ENCODE assay signal across 8 cellular contexts in genomic region chr20:1894951-1895673, GRCh38. TPM values are rescaled to one million over a fixed set of nuclear protein-coding genes. Genes with fewer than 3 reads are reported as not detected.
DNase-seq lines count a peak whose midpoint lies in the region; ATAC-seq, FAIRE-seq and TF ChIP-seq lines count a peak whose summit lies in the region.

Gene SIRPA (plus strand): TSS chr20:1895407. CDS start chr20:1895448, 41 bp downstream.

- H3K36me3 ChIP-seq in pancreas = no peaks in the 10 kb centered on the region

- CTCF ChIA-PET in activated CD8-positive, alpha-beta memory T cell treated with anti-CD3 and anti-CD28 coated beads, Interleukin-2, amount 10 ng/mL, durations not matched to agents 7 days and 5 days (lab: Charles Lee) = no interaction called here

- no peak for TF ChIP-seq CTCF in pancreas (IDR thresholded peaks at IDR 0.05)

- no peak for FAIRE-seq in pancreas (lab: Jason Lieb, UNC)

- H3K27ac Mint-ChIP-seq in activated T-cell treated with anti-CD3 and anti-CD28 coated beads, Interleukin-2, amount 50 U/mL, for 72 hours = no peak within 1 kb of the TSS
- H3K27ac Mint-ChIP-seq in activated CD8-positive, alpha-beta memory T cell treated with anti-CD3 and anti-CD28 coated beads, Interleukin-2, amount 10 ng/mL, durations not matched to agents 7 days and 5 days = no peak within 1 kb of the TSS

- peaks cover 66% of the 10 kb centered on the region for H3K27me3 Mint-ChIP-seq in activated T-cell treated with anti-CD3 and anti-CD28 coated beads, Interleukin-2, amount 50 U/mL, for 72 hours (ENCODE audit: low read depth)
- H3K27me3 Mint-ChIP-seq in activated CD8-positive, alpha-beta memory T cell treated with anti-CD3 and anti-CD28 coated beads, Interleukin-2, amount 10 ng/mL, durations not matched to agents 7 days and 5 days = peaks cover 78% of the 10 kb centered on the region

- no peaks in the 10 kb centered on the region for H3K36me3 Mint-ChIP-seq in activated T-cell treated with anti-CD3 and anti-CD28 coated beads, Interleukin-2, amount 50 U/mL, for 72 hours (ENCODE audit: insufficient read depth in 2 of 2)
- no peaks in the 10 kb centered on the region for H3K36me3 Mint-ChIP-seq in activated CD8-positive, alpha-beta memory T cell treated with anti-CD3 and anti-CD28 coated beads, Interleukin-2, amount 10 ng/mL, durations not matched to agents 7 days and 5 days

- no peaks in the 10 kb centered on the region for H3K9me3 ChIP-seq in pancreas

- WGBS in pancreas, 2 donors = 1% methylated on average over 32 to 72 of the region's 74 CpGs

- H3K9me3 Mint-ChIP-seq in activated T-cell treated with anti-CD3 and anti-CD28 coated beads, Interleukin-2, amount 50 U/mL, for 72 hours = no peaks in the 10 kb centered on the region
- no peaks in the 10 kb centered on the region for H3K9me3 Mint-ChIP-seq in activated CD8-positive, alpha-beta memory T cell treated with anti-CD3 and anti-CD28 coated beads, Interleukin-2, amount 10 ng/mL, durations not matched to agents 7 days and 5 days (ENCODE audit: low read depth)

- peak; percentile 9 to 24 for DNase-seq in activated T-cell treated with anti-CD3 and anti-CD28 coated beads, Interleukin-2, amount 50 U/mL, for 72 hours
- DNase-seq in activated T-cell treated with anti-CD3 and anti-CD28 coated beads for 4 hours (no peak), NCI-H2227 (lab: John Stamatoyannopoulos, UW; ENCODE audit: unreplicated experiment) (peak; percentile 67), astrocyte of the hippocampus (ENCODE audit: low read depth, low spot score) (peak; percentile 90), left ventricle myocardium superior (peak; percentile 76), pancreas (peak; percentile 52 to 82 (median 62)), NCI-H187 treated with DMSO at 0.1 percent for 48 hours (lab: John Stamatoyannopoulos, UW) (no peak)
- no peak for DNase-seq in activated CD8-positive, alpha-beta memory T cell treated with anti-CD3 and anti-CD28 coated beads, Interleukin-2, amount 10 ng/mL, durations not matched to agents 7 days and 5 days

- no peaks in the 10 kb centered on the region for H3K27me3 ChIP-seq in pancreas

- no peaks in the 10 kb centered on the region for H3K4me1 ChIP-seq in pancreas

- intact Hi-C loops in left ventricle myocardium superior (cut with micrococcal nuclease) = loop anchor here (10.0 kb wide), 1 partner anchor 90 kb away; no protein-coding TSS in a partner anchor
- intact Hi-C loops in pancreas (cut with DNase I) = no loop called here

- H3K4me1 Mint-ChIP-seq in activated T-cell treated with anti-CD3 and anti-CD28 coated beads, Interleukin-2, amount 50 U/mL, for 72 hours (ENCODE audit: low read depth) = peaks cover 5% of the 10 kb centered on the region
- no peaks in the 10 kb centered on the region for H3K4me1 Mint-ChIP-seq in activated CD8-positive, alpha-beta memory T cell treated with anti-CD3 and anti-CD28 coated beads, Interleukin-2, amount 10 ng/mL, durations not matched to agents 7 days and 5 days

- ATAC-seq in activated T-cell treated with anti-CD3 and anti-CD28 coated beads, Interleukin-2, amount 50 U/mL, for 72 hours (replicated peaks in 1 of 2) = peak; percentile 47 to 55
- ATAC-seq in left ventricle myocardium superior (peak; percentile 73), pancreas (peak; percentile 60 to 71 (median 68))
- no peak for ATAC-seq in activated CD8-positive, alpha-beta memory T cell treated with anti-CD3 and anti-CD28 coated beads, Interleukin-2, amount 10 ng/mL, durations not matched to agents 7 days and 5 days

- peak within 1 kb of the TSS; percentile 78 to 84 for H3K4me3 Mint-ChIP-seq in activated T-cell treated with anti-CD3 and anti-CD28 coated beads, Interleukin-2, amount 50 U/mL, for 72 hours
- no peak within 1 kb of the TSS for H3K4me3 Mint-ChIP-seq in activated CD8-positive, alpha-beta memory T cell treated with anti-CD3 and anti-CD28 coated beads, Interleukin-2, amount 10 ng/mL, durations not matched to agents 7 days and 5 days

- H3K27ac ChIP-seq in pancreas = peak within 1 kb of the TSS; percentile 61 to 89 (median 76)

- peak within 1 kb of the TSS; percentile 51 to 62 (median 54) for H3K4me3 ChIP-seq in pancreas

RNA-seq across cellular contexts. Expression of gene SIRPA, which starts in this region (rescaled TPM):
- total RNA-seq in activated T-cell treated with anti-CD3 and anti-CD28 coated beads, Interleukin-2, amount 50 U/mL, for 72 hours = under 1 TPM; 0.05 to 0.22 TPM
- total RNA-seq in left ventricle myocardium superior (18.1 TPM), pancreas (10 to 100 TPM in 2 of 6 donors, 1 to 10 TPM in 4; 7.2 to 25.8 (median 8.5) TPM)
- polyA plus RNA-seq in pancreas = 10 to 100 TPM in 1 of 2 donors, 1 to 10 TPM in 1; 8.6 to 13.1 TPM
- total RNA-seq in activated CD8-positive, alpha-beta memory T cell treated with anti-CD3 and anti-CD28 coated beads, Interleukin-2, amount 10 ng/mL, durations not matched to agents 7 days and 5 days = not detected

Comparison
In these comparisons a context has a peak if more than half of its experiments do, and no peak if none do; other contexts are left out.
1. RNA of gene SIRPA (total RNA-seq): 18.1 TPM in left ventricle myocardium superior (single experiment) and 7.2 to 25.8 TPM in pancreas; 0.05 to 0.22 TPM in activated T-cell treated with anti-CD3 and anti-CD28 coated beads, Interleukin-2, amount 50 U/mL, for 72 hours and not detected in activated CD8-positive, alpha-beta memory T cell treated with anti-CD3 and anti-CD28 coated beads, Interleukin-2, amount 10 ng/mL, durations not matched to agents 7 days and 5 days; every median in the first group is over 4 times any median in the second.
2. Peak in DNase-seq and ATAC-seq in activated T-cell treated with anti-CD3 and anti-CD28 coated beads, Interleukin-2, amount 50 U/mL, for 72 hours; RNA of the gene not detected or under 1 TPM.
3. DNase-seq: peak in NCI-H2227 (single experiment), astrocyte of the hippocampus (single experiment), left ventricle myocardium superior (single experiment) and pancreas (6 of 6); none in activated T-cell treated with anti-CD3 and anti-CD28 coated beads for 4 hours (single experiment), activated CD8-positive, alpha-beta memory T cell treated with anti-CD3 and anti-CD28 coated beads, Interleukin-2, amount 10 ng/mL, durations not matched to agents 7 days and 5 days (single experiment) and NCI-H187 treated with DMSO at 0.1 percent for 48 hours (single experiment).